In the genomic region with DNA sequence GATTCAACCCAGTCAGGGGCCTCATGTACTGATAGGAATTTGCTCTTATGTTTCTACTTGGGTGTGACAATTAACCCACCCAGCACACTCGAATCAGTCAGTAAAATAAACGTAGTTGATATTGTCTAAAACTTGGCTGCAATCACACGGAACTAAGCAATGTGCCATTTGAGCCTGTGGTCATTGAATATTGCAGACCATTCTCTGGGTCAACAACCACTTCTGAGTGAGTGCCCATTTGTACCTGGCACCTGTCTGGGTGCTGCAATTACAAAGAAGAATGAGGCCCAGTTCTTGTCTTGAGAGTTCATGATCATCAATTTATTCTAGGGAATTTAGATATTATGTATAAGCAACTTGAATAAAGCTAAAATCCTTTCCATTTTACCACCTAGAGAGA, we compare ENCODE assay signal across 29 cellular contexts. TPM values are rescaled to one million over a fixed set of nuclear protein-coding genes. Genes with fewer than 3 reads are reported as not detected.
"Had no signal": no experiment of that assay in that cellular context is flagged by ENCODE, and none has a peak within 500 bp of the region (broad histone marks: within the 10 kb centered on the region; RNA-seq: fewer than 3 reads in every experiment).

No MANE protein-coding gene starts in this region.

- H3K36me3 Mint-ChIP-seq: immature natural killer cell; naive thymus-derived CD4-positive, alpha-beta T cell; natural killer cell treated with Interleukin-12 subunit alpha and Interleukin-12 subunit beta and Interleukin-15 and Interleukin-18, amount 100 ng/mL, for 72 hours; stimulated activated memory B cell treated with anti-CD40 and anti-IgM and Interleukin-4, amounts not matched to agents 10 μg/mL and 1 μg/mL and 100 μg/mL, for 72 hours had no signal

- ATAC-seq: left colon; mucosa of descending colon; naive thymus-derived CD4-positive, alpha-beta T cell; natural killer cell treated with Interleukin-12 subunit alpha and Interleukin-12 subunit beta and Interleukin-15 and Interleukin-18, amount 100 ng/mL, for 72 hours; right lobe of liver; stimulated activated memory B cell treated with anti-CD40 and anti-IgM and Interleukin-4, amounts not matched to agents 10 μg/mL and 1 μg/mL and 100 μg/mL, for 72 hours; stimulated activated naive CD8-positive, alpha-beta T cell treated with anti-CD3 and anti-CD28 coated beads, Interleukin-15, amount 100 ng/mL, for 72 hours had no signal

- H3K9me3 Mint-ChIP-seq: immature natural killer cell; natural killer cell treated with Interleukin-12 subunit alpha and Interleukin-12 subunit beta and Interleukin-15 and Interleukin-18, amount 100 ng/mL, for 72 hours; stimulated activated memory B cell treated with anti-CD40 and anti-IgM and Interleukin-4, amounts not matched to agents 10 μg/mL and 1 μg/mL and 100 μg/mL, for 72 hours; stimulated activated naive CD8-positive, alpha-beta T cell treated with anti-CD3 and anti-CD28 coated beads, Interleukin-15, amount 100 ng/mL, for 72 hours had no signal

- H3K36me3 ChIP-seq: left ventricle myocardium inferior, ovary, right atrium auricular region, right lobe of liver, transverse colon, upper lobe of left lung had no signal

- H3K27ac Mint-ChIP-seq: immature natural killer cell; naive thymus-derived CD4-positive, alpha-beta T cell; natural killer cell treated with Interleukin-12 subunit alpha and Interleukin-12 subunit beta and Interleukin-15 and Interleukin-18, amount 100 ng/mL, for 72 hours; progenitor cell of endocrine pancreas; stimulated activated memory B cell treated with anti-CD40 and anti-IgM and Interleukin-4, amounts not matched to agents 10 μg/mL and 1 μg/mL and 100 μg/mL, for 72 hours; stimulated activated naive CD8-positive, alpha-beta T cell treated with anti-CD3 and anti-CD28 coated beads, Interleukin-15, amount 100 ng/mL, for 72 hours had no signal

- H3K4me3 ChIP-seq: left ventricle myocardium inferior, lung, mucosa of descending colon, ovary, right atrium auricular region, right lobe of liver, smooth muscle cell, transverse colon, upper lobe of left lung had no signal

- H3K27me3 ChIP-seq: ovary, right atrium auricular region, right lobe of liver, transverse colon, upper lobe of left lung had no signal

- H3K4me1 ChIP-seq: left ventricle myocardium inferior, right atrium auricular region, right lobe of liver, transverse colon had no signal

- H3K4me1 Mint-ChIP-seq: immature natural killer cell; naive thymus-derived CD4-positive, alpha-beta T cell; stimulated activated memory B cell treated with anti-CD40 and anti-IgM and Interleukin-4, amounts not matched to agents 10 μg/mL and 1 μg/mL and 100 μg/mL, for 72 hours; stimulated activated naive CD8-positive, alpha-beta T cell treated with anti-CD3 and anti-CD28 coated beads, Interleukin-15, amount 100 ng/mL, for 72 hours had no signal

- DNase-seq: hypothalamus; immature natural killer cell; kidney; left colon; left ventricle myocardium inferior; midbrain; mucosa of descending colon; naive thymus-derived CD4-positive, alpha-beta T cell; ovary; right lobe of liver; stimulated activated CD4-positive, alpha-beta T cell treated with anti-CD3 and anti-CD28 coated beads, Interleukin-1b, Interleukin-23, amount 100 ng/mL, for 48 hours; stimulated activated CD4-positive, alpha-beta T cell treated with anti-CD3 and anti-CD28 coated beads, Interleukin-2, amount 100 ng/mL, for 48 hours; stimulated activated CD4-positive, alpha-beta T cell treated with anti-CD3 and anti-CD28 coated beads, Interleukin-4, amount 100 ng/mL, for 4 hours; stimulated activated CD8-positive, alpha-beta memory T cell treated with anti-CD3 and anti-CD28 coated beads, Interleukin-4, amount 100 ng/mL, for 48 hours; stimulated activated naive CD4-positive, alpha-beta T cell treated with Interleukin-2 at 50 U/mL for 16 hours; stimulated activated naive CD8-positive, alpha-beta T cell treated with anti-CD3 and anti-CD28 coated beads, Interleukin-15, amount 100 ng/mL, for 72 hours; substantia nigra; transverse colon had no signal

- H3K27me3 Mint-ChIP-seq: stimulated activated memory B cell treated with anti-CD40 and anti-IgM and Interleukin-4, amounts not matched to agents 10 μg/mL and 1 μg/mL and 100 μg/mL, for 72 hours had no signal

- H3K9me3 ChIP-seq: left ventricle myocardium inferior, mucosa of descending colon, ovary, right atrium auricular region, right lobe of liver, transverse colon, upper lobe of left lung had no signal

- H3K4me3 Mint-ChIP-seq: immature natural killer cell; naive thymus-derived CD4-positive, alpha-beta T cell; natural killer cell treated with Interleukin-12 subunit alpha and Interleukin-12 subunit beta and Interleukin-15 and Interleukin-18, amount 100 ng/mL, for 72 hours; stimulated activated memory B cell treated with anti-CD40 and anti-IgM and Interleukin-4, amounts not matched to agents 10 μg/mL and 1 μg/mL and 100 μg/mL, for 72 hours; stimulated activated naive CD8-positive, alpha-beta T cell treated with anti-CD3 and anti-CD28 coated beads, Interleukin-15, amount 100 ng/mL, for 72 hours had no signal

- H3K27ac ChIP-seq: left ventricle myocardium inferior, ovary, right atrium auricular region, right lobe of liver, transverse colon, upper lobe of left lung had no signal

RNA-seq across cellular contexts. Expression of a gene that starts 29.8 kb away (rescaled TPM):
- total RNA-seq: kidney; left ventricle myocardium inferior; lung; mesenteric fat pad; myocyte; naive thymus-derived CD4-positive, alpha-beta T cell; natural killer cell treated with Interleukin-12 subunit alpha and Interleukin-12 subunit beta and Interleukin-15 and Interleukin-18, amount 100 ng/mL, for 72 hours; progenitor cell of endocrine pancreas; pulmonary artery endothelial cell; renal cortical epithelial cell; right lobe of liver; transverse colon had no signal
